Comparison of ENCODE assay signal across 28 cellular contexts in the genomic region with DNA sequence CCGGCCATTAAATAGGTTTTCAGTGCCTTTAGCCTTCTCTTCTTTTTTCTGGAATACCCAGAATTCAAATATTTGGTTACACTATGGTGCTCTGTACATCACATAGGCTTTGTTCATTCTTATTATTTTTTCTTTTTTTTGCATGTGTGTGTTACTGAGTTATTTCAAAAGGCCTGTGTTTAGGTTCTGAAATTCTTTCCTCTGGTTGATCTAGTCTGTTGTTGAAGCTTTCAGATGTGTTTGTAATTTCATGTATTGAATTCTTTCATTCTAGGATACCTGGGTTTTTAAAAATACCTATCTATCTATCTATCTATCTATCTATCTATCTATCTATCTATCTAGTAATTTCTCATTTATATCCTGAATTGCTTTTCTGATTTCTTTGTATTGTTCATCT.
A peak's percentile ranks its signal among the peaks of the same experiment; 100 is the strongest.
DNase-seq lines count a peak whose midpoint lies in the region; ATAC-seq, FAIRE-seq and TF ChIP-seq lines count a peak whose summit lies in the region.
"Had no signal": no experiment of that assay in that cellular context is flagged by ENCODE, and none has a peak within 500 bp of the region (broad histone marks: within the 10 kb centered on the region; RNA-seq: fewer than 3 reads in every experiment).

No MANE protein-coding gene starts in this region.

- no peak for TF ChIP-seq RAD21 in HepG2 (CRISPR knock-in tag; IDR thresholded peaks at IDR 0.05)

- no peak overlapping the region for H3K9ac ChIP-seq in HepG2 (ENCODE audit: insufficient read depth, low read depth, low read length)
- no peak overlapping the region for H3K9ac ChIP-seq in neuronal stem cell (ENCODE audit: low read depth, low read length, poor library complexity)
- H3K9ac ChIP-seq: BLaER1 had no signal

- peaks cover 12% of the 10 kb centered on the region; the same call in 1 of the 2 replicates for H3K4me1 ChIP-seq in HepG2 (ENCODE audit: insufficient read depth, low read length)
- H3K4me1 ChIP-seq in right lobe of liver: no peaks in the 10 kb centered on the region
- peaks cover 3 to 22% of the 10 kb centered on the region in 2 donors for H3K4me1 ChIP-seq in neuronal stem cell (ENCODE audit: control insufficient read depth in 2 of 2, insufficient read depth in 1 of 2, low read depth in 1 of 2, low read length in 2 of 2)
- H3K4me1 ChIP-seq: BLaER1 had no signal

- H4K20me1 ChIP-seq in HepG2 (ENCODE audit: insufficient read depth, low read length): peaks cover 14% of the 10 kb centered on the region; the same call in 1 of the 2 replicates

- no peak overlapping the region for H2BK15ac ChIP-seq in neuronal stem cell (ENCODE audit: low read length)

- peaks cover 12% of the 10 kb centered on the region for H3K79me2 ChIP-seq in HepG2 (ENCODE audit: insufficient read depth, low read length)

- H3K27me3 ChIP-seq in HepG2 (ENCODE audit: control insufficient read depth in 1 of 2, insufficient read depth in 2 of 2, low read length in 2 of 2) (no peaks in the 10 kb centered on the region), right lobe of liver (no peaks in the 10 kb centered on the region), neuronal stem cell (ENCODE audit: control insufficient read depth in 3 of 3, insufficient read depth in 3 of 3, low read depth in 1 of 3, low read length in 3 of 3) (no peaks in the 10 kb centered on the region)
- H3K27me3 ChIP-seq: BE2C, BLaER1 had no signal

- H3K9me3 Mint-ChIP-seq in central memory CD8-positive, alpha-beta T cell: peaks cover 14% of the 10 kb centered on the region

- H2BK5ac ChIP-seq in neuronal stem cell (ENCODE audit: low read length): no peak overlapping the region

- no peak overlapping the region for H2AK5ac ChIP-seq in neuronal stem cell (ENCODE audit: low read depth, low read length)

- POLR2A ChIA-PET in HepG2 (lab: Yijun Ruan, JAX): no interaction called here

- no peak overlapping the region for H3K4ac ChIP-seq in neuronal stem cell (ENCODE audit: low read length)

- WGBS in HepG2 (ENCODE audit: low lambda C conversion rate): 98% methylated on average over 1 of the region's 1 CpG
- WGBS in right lobe of liver (ENCODE audit: insufficient coverage, low coverage, low lambda C conversion rate, missing lambda C conversion rate): 100% methylated on average over 1 of the region's 1 CpG
- WGBS in neuronal stem cell (ENCODE audit: extremely low coverage in 2 of 2, insufficient read length in 2 of 2, insufficient replicate concordance in 1 of 2), 2 donors: no CpG with 5 or more reads among the region's 1 CpG

- H3K27ac Mint-ChIP-seq in central memory CD8-positive, alpha-beta T cell (ENCODE audit: low read depth): peak overlapping the region; percentile 20
- H3K27ac Mint-ChIP-seq: CD4-positive, alpha-beta memory T cell; CD8-positive, alpha-beta memory T cell had no signal

- H3K27me3 Mint-ChIP-seq in central memory CD8-positive, alpha-beta T cell: no peaks in the 10 kb centered on the region
- H3K27me3 Mint-ChIP-seq: CD4-positive, alpha-beta memory T cell; CD8-positive, alpha-beta memory T cell had no signal

- H3K23ac ChIP-seq in neuronal stem cell (ENCODE audit: low read depth, low read length, poor library complexity): no peak overlapping the region

- FAIRE-seq in HepG2 (lab: Jason Lieb, UNC) (no peak), islet of Langerhans (lab: Jason Lieb, UNC) (peak; percentile 30)
- FAIRE-seq: A204.1, GM12878, GM12892, GM18507 had no signal

- peaks cover 11 to 18% of the 10 kb centered on the region in 2 experiments for H3K36me3 ChIP-seq in HepG2 (replicated peaks in 1 of 2; ENCODE audit: control insufficient read depth in 1 of 2, insufficient read depth in 2 of 2, low read length in 2 of 2)
- H3K36me3 ChIP-seq in right lobe of liver: peaks cover 0 to 1% (median 0%) of the 10 kb centered on the region in 4 donors
- H3K36me3 ChIP-seq in neuronal stem cell (replicated peaks in 1 of 2; ENCODE audit: control insufficient read depth in 2 of 2, insufficient read depth in 2 of 2, low read length in 2 of 2): peaks cover 0 to under 1% of the 10 kb centered on the region in 2 donors
- H3K36me3 ChIP-seq: BE2C had no signal

- H3K4me3 Mint-ChIP-seq in central memory CD8-positive, alpha-beta T cell: no peak overlapping the region
- H3K4me3 Mint-ChIP-seq: CD14-positive monocyte; CD4-positive, CD25-positive, alpha-beta regulatory T cell; CD8-positive, alpha-beta memory T cell had no signal

- BruUV-seq in HepG2 (replicated peaks; lab: Mats Ljungman, UMichigan): no TSS peak

- H4K8ac ChIP-seq in neuronal stem cell (ENCODE audit: low read depth, low read length): no peak overlapping the region

- intact Hi-C loops in HepG2 (cut with micrococcal nuclease; ENCODE audit: unreplicated experiment): loop anchor here (5.0 kb wide), 1 partner anchor 102 kb away; no protein-coding TSS in a partner anchor
- intact Hi-C loops in right lobe of liver (cut with DNase I): no loop called here

- H4K91ac ChIP-seq in neuronal stem cell (ENCODE audit: low read depth, low read length, poor library complexity): no peak overlapping the region

- ATAC-seq in HepG2 (no peak), right lobe of liver (no peak), GM19328 (IDR thresholded peaks at IDR 0.05; ENCODE audit: unreplicated experiment) (no peak)
- ATAC-seq in central memory CD8-positive, alpha-beta T cell (replicated peaks; ENCODE audit: extremely low read depth, poor library complexity, severe bottlenecking): no peak
- ATAC-seq: GM12878 had no signal

- TF ChIP-seq EP300 in HepG2 (IDR thresholded peaks at IDR 0.05; ENCODE audit: low read depth in 2 of 2, low read length in 2 of 2) (no peak), HepG2 (CRISPR knock-in tag; IDR thresholded peaks at IDR 0.05; ENCODE audit: borderline replicate concordance) (no peak)

- H3K4me1 Mint-ChIP-seq in central memory CD8-positive, alpha-beta T cell: peaks cover 22% of the 10 kb centered on the region
- H3K4me1 Mint-ChIP-seq: CD14-positive monocyte had no signal

- H2AFZ ChIP-seq in HepG2 (ENCODE audit: low read length) (no peak overlapping the region), neuronal stem cell (ENCODE audit: low read length) (no peak overlapping the region)

- TF ChIP-seq CTCF in HepG2 (CRISPR knock-in tag; IDR thresholded peaks at IDR 0.05) (no peak), right lobe of liver (IDR thresholded peaks at IDR 0.05) (no peak)

- DNase-seq in HepG2 (ENCODE audit: low spot score): no peak
- no peak for DNase-seq in right lobe of liver
- DNase-seq in central memory CD8-positive, alpha-beta T cell (ENCODE audit: low spot score in 2 of 2): no peak
- no peak for DNase-seq in SKM-1 treated with dmso at 0.1 percent for 144 hours (lab: John Stamatoyannopoulos, UW; ENCODE audit: unreplicated experiment)
- no peak for DNase-seq in neuronal stem cell (ENCODE audit: low spot score)
- DNase-seq: 8988T; ACHN; BE2C; C1 segment of cervical spinal cord; CD4-positive, alpha-beta memory T cell; CD4-positive, CD25-positive, alpha-beta regulatory T cell; CD8-positive, alpha-beta memory T cell; COR-L47; DMS 273 treated with DMSO at 0.1 percent for 48 hours; DMS153; DMS53; DMS79; DND-41; EL; GDM1 had no signal

- H3K14ac ChIP-seq in neuronal stem cell (ENCODE audit: low read length): no peak overlapping the region

- CTCF ChIA-PET in HepG2 (lab: Yijun Ruan, JAX; ENCODE audit: low intra/inter-chr PET ratio, low total read pairs): no interaction called here

- H3K27ac ChIP-seq in HepG2 (ENCODE audit: extremely low read length, insufficient read depth, low read length): no peak overlapping the region
- no peak overlapping the region for H3K27ac ChIP-seq in right lobe of liver
- no peak overlapping the region for H3K27ac ChIP-seq in neuronal stem cell (replicated peaks; ENCODE audit: low read length)
- H3K27ac ChIP-seq: BLaER1 had no signal

- peaks cover 16% of the 10 kb centered on the region for H3K36me3 Mint-ChIP-seq in central memory CD8-positive, alpha-beta T cell (ENCODE audit: insufficient read depth)

- H3K4me3 ChIP-seq in HepG2 (replicated peaks in 1 of 3; ENCODE audit: insufficient read depth in 1 of 3, low read depth in 2 of 3, low read length in 3 of 3) (no peak overlapping the region), right lobe of liver (no peak overlapping the region), neuronal stem cell (ENCODE audit: low read length in 2 of 2) (no peak overlapping the region)
- H3K4me3 ChIP-seq: BLaER1, GM12878 had no signal

- in situ Hi-C loops in HepG2 (cut with HindIII; ENCODE audit: extremely low pct_ligation_motif_present, low pct_unique_long_range_greater_than_20kb): loop anchor here (5.0 kb wide), 2 partner anchors 133 to 258 kb away; partner anchors contain the start of gene MIA2

- no peak overlapping the region for H3K4me2 ChIP-seq in HepG2 (ENCODE audit: low read depth, low read length)
- H3K4me2 ChIP-seq in neuronal stem cell (ENCODE audit: insufficient read depth, low read length, poor library complexity, severe bottlenecking): no peak overlapping the region
- H3K4me2 ChIP-seq: BLaER1 had no signal

- no peak overlapping the region for H2BK12ac ChIP-seq in neuronal stem cell (ENCODE audit: low read length)

- H3K18ac ChIP-seq in neuronal stem cell (ENCODE audit: low read length): no peak overlapping the region

- H3K9me3 ChIP-seq in HepG2 (ENCODE audit: low read length): peaks cover 7% of the 10 kb centered on the region; the same call in 1 of the 2 replicates
- H3K9me3 ChIP-seq in right lobe of liver: no peaks in the 10 kb centered on the region
- H3K9me3 ChIP-seq in neuronal stem cell (replicated peaks in 1 of 2; ENCODE audit: control insufficient read depth in 2 of 2, insufficient read depth in 1 of 2, low read depth in 1 of 2, low read length in 2 of 2): peaks cover 3 to 5% of the 10 kb centered on the region in 2 donors
- H3K9me3 ChIP-seq: BE2C had no signal

- no peak overlapping the region for H2BK120ac ChIP-seq in neuronal stem cell (ENCODE audit: low read depth, low read length)

- no peak for TF ChIP-seq POLR2A in HepG2 (IDR thresholded peaks at IDR 0.05; ENCODE audit: insufficient read depth in 1 of 2, low read depth in 2 of 2, low read length in 2 of 2)
- TF ChIP-seq POLR2A in right lobe of liver (IDR thresholded peaks at IDR 0.05): no peak

- no peaks in the 10 kb centered on the region for H3K79me1 ChIP-seq in neuronal stem cell (ENCODE audit: low read depth, low read length)

TF ChIP-seq in HepG2, 621 proteins besides CTCF, POLR2A, EP300 and RAD21 (continues in another document):
- no peak for TF ChIP-seq ZNF20 (CRISPR knock-in tag; IDR thresholded peaks at IDR 0.05)
- no peak for TF ChIP-seq HNRNPUL1 (IDR thresholded peaks at IDR 0.05; ENCODE audit: low read depth, low read length)
- no peak for TF ChIP-seq CREB3 (CRISPR knock-in tag; IDR thresholded peaks at IDR 0.05)
- TF ChIP-seq ZC3H13 (CRISPR knock-in tag; IDR thresholded peaks at IDR 0.05): no peak
- TF ChIP-seq ZNF160 (CRISPR knock-in tag; IDR thresholded peaks at IDR 0.05): peak; percentile 98
- TF ChIP-seq NCOR1 (IDR thresholded peaks at IDR 0.05; ENCODE audit: borderline replicate concordance, low read length): no peak
